ENCODE assay signal across 1 cellular context in genomic region chr2:156489750-156490466, GRCh38.
TF ChIP-seq lines count a peak whose summit lies in the region.

No MANE protein-coding gene starts in this region.

TF ChIP-seq in HepG2, 621 proteins besides CTCF, POLR2A, EP300 and RAD21:
- no peak for TF ChIP-seq IKZF1 (IDR thresholded peaks at IDR 0.05)
- no peak for TF ChIP-seq ZBTB10 (CRISPR knock-in tag; IDR thresholded peaks at IDR 0.05; ENCODE audit: borderline replicate concordance)
- TF ChIP-seq RXRA (CRISPR knock-in tag; IDR thresholded peaks at IDR 0.05): no peak
- no peak for TF ChIP-seq ZC3H13 (CRISPR knock-in tag; IDR thresholded peaks at IDR 0.05)
- no peak for TF ChIP-seq POLR2G (IDR thresholded peaks at IDR 0.05; ENCODE audit: low read depth, low read length)
- TF ChIP-seq PCBP2 (optimal IDR thresholded peaks at IDR 0.05; ENCODE audit: low read depth, low read length, poor library complexity, severe bottlenecking): peak; percentile 79
- TF ChIP-seq SNAPC2 (CRISPR knock-in tag; IDR thresholded peaks at IDR 0.05): no peak
- no peak for TF ChIP-seq CEBPG (CRISPR knock-in tag; IDR thresholded peaks at IDR 0.05)
- no peak for TF ChIP-seq ARNT (IDR thresholded peaks at IDR 0.05)
- no peak for TF ChIP-seq DZIP1 (CRISPR knock-in tag; IDR thresholded peaks at IDR 0.05)
- TF ChIP-seq HNRNPK (IDR thresholded peaks at IDR 0.05; ENCODE audit: low read depth, low read length, poor library complexity, severe bottlenecking): peak; percentile 88
- TF ChIP-seq PCBP1 (IDR thresholded peaks at IDR 0.05; ENCODE audit: borderline replicate concordance, low read depth, low read length): 0 out of 2 replicates have a peak, but pooled peaks have one; percentile 47
- TF ChIP-seq ZNF772 (CRISPR knock-in tag; IDR thresholded peaks at IDR 0.05): no peak
